ENCODE assay signal across 1 cellular context in genomic region chr6:18362058-18362561, GRCh38.
TF ChIP-seq lines count a peak whose summit lies in the region.

No MANE protein-coding gene starts in this region.

TF ChIP-seq in SK-N-SH, 30 proteins besides CTCF, POLR2A, EP300 and RAD21 (continued from another document):
- TF ChIP-seq GATA2 (CRISPR knock-in tag; IDR thresholded peaks at IDR 0.05), result no peak
- no peak for TF ChIP-seq NRF1 (IDR thresholded peaks at IDR 0.05; ENCODE audit: low read depth, low read length)
- no peak for TF ChIP-seq SIN3A (IDR thresholded peaks at IDR 0.05; ENCODE audit: borderline replicate concordance, low read depth, low read length)
- TF ChIP-seq PBX3 (IDR thresholded peaks at IDR 0.05), result peak; percentile 57; the same call in 1 of the 2 replicates
- peak; percentile 86 for TF ChIP-seq TCF12 (IDR thresholded peaks at IDR 0.05)
- TF ChIP-seq FOXJ3 (CRISPR knock-in tag; IDR thresholded peaks at IDR 0.05), result no peak
- no peak for TF ChIP-seq RXRA (IDR thresholded peaks at IDR 0.05; ENCODE audit: borderline replicate concordance, low read depth)
- TF ChIP-seq MEF2A (IDR thresholded peaks at IDR 0.05; ENCODE audit: borderline replicate concordance, low read depth), result peak; percentile 92
- TF ChIP-seq FOSL2 (IDR thresholded peaks at IDR 0.05; ENCODE audit: borderline replicate concordance, low read depth), result peak; percentile 74; the same call in 1 of the 2 replicates
- no peak for TF ChIP-seq EZH2phosphoT487 (IDR thresholded peaks at IDR 0.05; ENCODE audit: borderline replicate concordance, low read depth)
- TF ChIP-seq SMC3 (IDR thresholded peaks at IDR 0.05; ENCODE audit: low read depth, low read length), result no peak; the same call in 1 of the 2 replicates
- TF ChIP-seq GABPA (IDR thresholded peaks at IDR 0.05; ENCODE audit: low read depth), result no peak
- TF ChIP-seq JUND (IDR thresholded peaks at IDR 0.05), result peak; percentile 83
- no peak for TF ChIP-seq ZBTB33 (IDR thresholded peaks at IDR 0.05; ENCODE audit: borderline replicate concordance, low read depth)
- TF ChIP-seq TAF1 (IDR thresholded peaks at IDR 0.05; ENCODE audit: borderline replicate concordance, low read depth, low read length), result no peak
TF ChIP-seq in SK-N-SH: peak in this region for 9.
